ENCODE assay signal across 12 cellular contexts in the genomic region with DNA sequence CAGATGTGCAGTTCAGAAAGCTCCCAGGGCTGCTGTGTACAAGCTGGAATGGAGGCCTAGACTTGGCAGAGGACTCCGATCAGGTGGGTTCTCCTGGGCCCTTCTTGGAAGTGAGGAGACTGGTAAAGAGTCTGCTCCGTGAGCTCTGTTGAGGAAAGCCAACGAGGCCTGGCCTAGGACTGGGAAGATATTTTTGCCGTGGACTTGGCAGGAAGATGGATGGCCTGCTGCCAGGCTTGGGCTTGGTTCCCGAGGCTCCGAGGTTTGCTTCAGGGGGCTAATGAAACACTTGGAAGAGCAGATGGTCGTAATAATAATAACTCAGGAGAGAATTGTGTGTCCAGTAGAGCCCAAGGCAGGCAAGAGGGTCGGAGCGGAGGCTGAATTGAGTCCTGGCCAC. TPM values are rescaled to one million over a fixed set of nuclear protein-coding genes. Genes with fewer than 3 reads are reported as not detected.
DNase-seq lines count a peak whose midpoint lies in the region; ATAC-seq and TF ChIP-seq lines count a peak whose summit lies in the region.
"Had no signal": no experiment of that assay in that cellular context is flagged by ENCODE, and none has a peak within 500 bp of the region (broad histone marks: within the 10 kb centered on the region; RNA-seq: fewer than 3 reads in every experiment).

No MANE protein-coding gene starts in this region.

- DNase-seq in NCI-H446 treated with DMSO at 0.1 percent for 48 hours (lab: John Stamatoyannopoulos, UW) (peak; percentile 96), chondrocyte (ENCODE audit: low spot score) (no peak), midbrain (lab: John Stamatoyannopoulos, UW) (peak; percentile 71), NCI-H146 (lab: John Stamatoyannopoulos, UW) (no peak)
- DNase-seq in central memory CD4-positive, alpha-beta T cell: no peak
- DNase-seq: CD4-positive, alpha-beta T cell; GF-D8; NCI-H510A had no signal

- H3K9me3 Mint-ChIP-seq in chondrocyte (ENCODE audit: low read depth): no peaks in the 10 kb centered on the region
- H3K9me3 Mint-ChIP-seq: CD4-positive, alpha-beta T cell; T-helper 1 cell treated with Interleukin-12 subunit alpha and Interleukin-12 subunit beta and Interleukin-4 antibody, amounts not matched to agents 30 μg/mL and 1 μg/mL, for 36 hours had no signal

- no peak overlapping the region for H3K4me3 Mint-ChIP-seq in chondrocyte (ENCODE audit: unreplicated experiment)
- H3K4me3 Mint-ChIP-seq: CD4-positive, alpha-beta T cell; T-helper 1 cell treated with Interleukin-12 subunit alpha and Interleukin-12 subunit beta and Interleukin-4 antibody, amounts not matched to agents 30 μg/mL and 1 μg/mL, for 36 hours had no signal

- H3K27ac ChIP-seq in temporal lobe (ENCODE audit: low read depth, low read length): peak overlapping the region; percentile 50

- H3K27ac Mint-ChIP-seq in chondrocyte (ENCODE audit: unreplicated experiment): peak overlapping the region; percentile 37
- H3K27ac Mint-ChIP-seq: CD4-positive, alpha-beta T cell; T-helper 1 cell treated with Interleukin-12 subunit alpha and Interleukin-12 subunit beta and Interleukin-4 antibody, amounts not matched to agents 30 μg/mL and 1 μg/mL, for 36 hours had no signal

- H3K27me3 Mint-ChIP-seq in chondrocyte (ENCODE audit: low read depth): peaks cover under 1% of the 10 kb centered on the region

- ATAC-seq in GM21526 (IDR thresholded peaks at IDR 0.05; ENCODE audit: low FRiP score, unreplicated experiment): no peak

- peaks cover 8% of the 10 kb centered on the region for H3K36me3 Mint-ChIP-seq in chondrocyte (ENCODE audit: low read depth)

- peaks cover 9% of the 10 kb centered on the region for H3K4me1 Mint-ChIP-seq in chondrocyte (ENCODE audit: low read depth)

- TF ChIP-seq CTCF in chondrocyte (IDR thresholded peaks at IDR 0.05): no peak

RNA-seq across cellular contexts. Expression of a gene that starts 3.9 kb away (rescaled TPM):
- total RNA-seq in chondrocyte: 0.37 to 0.41 TPM in 2 of 3 replicates, not detected in the other
- not detected for total RNA-seq in temporal lobe
- total RNA-seq: CD4-positive, alpha-beta T cell; renal cortical epithelial cell had no signal

RNA-seq across cellular contexts. Expression of a gene that starts 17.1 kb away (rescaled TPM):
- total RNA-seq in chondrocyte (17.6 to 17.8 TPM (median 17.7 TPM) in 3 replicates), temporal lobe (16.0 TPM)

RNA-seq across cellular contexts. Expression of a gene that starts 19.3 kb away (rescaled TPM):
- total RNA-seq in chondrocyte (23.1 to 24.8 TPM (median 23.6 TPM) in 3 replicates), temporal lobe (4.7 TPM)

RNA-seq across cellular contexts. Expression of a gene that starts 22.2 kb away (rescaled TPM):
- total RNA-seq in chondrocyte (312 to 325 TPM (median 323 TPM) in 3 replicates), temporal lobe (467 TPM)

Comparison
In these comparisons a context has a peak if more than half of its experiments do, and no peak if none do; other contexts are left out.
1. DNase-seq: peak in NCI-H446 treated with DMSO at 0.1 percent for 48 hours (single experiment) and midbrain (single experiment); none in chondrocyte (single experiment), NCI-H146 (single experiment) and central memory CD4-positive, alpha-beta T cell (single experiment).